ENCODE assay signal across 2 cellular contexts in the genomic region with DNA sequence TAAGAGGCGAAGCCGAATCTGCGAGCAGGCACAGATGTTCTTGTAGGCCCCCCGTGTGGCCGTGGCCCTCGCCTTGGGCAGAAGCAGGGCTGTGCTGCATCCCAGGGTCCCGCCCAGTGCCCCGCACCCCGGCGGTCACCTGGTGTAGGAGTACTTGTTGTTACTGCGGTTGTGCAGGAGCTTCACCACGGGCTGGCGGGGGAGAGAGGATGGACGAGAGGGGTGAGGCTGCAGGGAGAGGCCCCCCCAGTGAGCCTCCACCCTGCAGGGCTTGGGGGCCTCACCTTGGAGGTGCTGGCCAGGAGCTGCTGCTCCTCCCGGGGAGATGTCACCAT.
TF ChIP-seq lines count a peak whose summit lies in the region.

No MANE protein-coding gene starts in this region.

TF ChIP-seq in A549, 52 proteins besides CTCF, POLR2A, EP300 and RAD21 (continued from another document):
- TF ChIP-seq HOXB5 (CRISPR knock-in tag; IDR thresholded peaks at IDR 0.05) (no peak), HDAC2 (IDR thresholded peaks at IDR 0.05) (no peak), RARB (CRISPR knock-in tag; IDR thresholded peaks at IDR 0.05) (no peak), HEYL (CRISPR knock-in tag; IDR thresholded peaks at IDR 0.05) (no peak)
TF ChIP-seq in A549: peak in this region for 0.

TF ChIP-seq in GM23338, 12 proteins besides CTCF, POLR2A, EP300 and RAD21 (continued from another document):
- TF ChIP-seq ZNF462 (CRISPR knock-in tag; IDR thresholded peaks at IDR 0.05) = no peak
- no peak for TF ChIP-seq ETS1 (IDR thresholded peaks at IDR 0.05)
- TF ChIP-seq POLR2AphosphoS5 (IDR thresholded peaks at IDR 0.05; ENCODE audit: low read depth) = no peak; the same call in 1 of the 2 replicates
- TF ChIP-seq EZH2 (IDR thresholded peaks at IDR 0.05; ENCODE audit: low read depth, unreplicated experiment) = no peak
- TF ChIP-seq REST (IDR thresholded peaks at IDR 0.05; ENCODE audit: unreplicated experiment) = no peak
- TF ChIP-seq STAT1 (IDR thresholded peaks at IDR 0.05; ENCODE audit: unreplicated experiment) = no peak
- TF ChIP-seq JUNB (IDR thresholded peaks at IDR 0.05; ENCODE audit: unreplicated experiment) = no peak
- TF ChIP-seq CREB1 (CRISPR knock-in tag; IDR thresholded peaks at IDR 0.05; ENCODE audit: low read depth) = no peak
- TF ChIP-seq NANOG (IDR thresholded peaks at IDR 0.05; ENCODE audit: borderline replicate concordance) = no peak
- no peak for TF ChIP-seq ZNF114 (CRISPR knock-in tag; IDR thresholded peaks at IDR 0.05)
- TF ChIP-seq EZH2phosphoT487 (IDR thresholded peaks at IDR 0.05; ENCODE audit: unreplicated experiment) = no peak
